ENCODE assay signal across 1 cellular context in the genomic region with DNA sequence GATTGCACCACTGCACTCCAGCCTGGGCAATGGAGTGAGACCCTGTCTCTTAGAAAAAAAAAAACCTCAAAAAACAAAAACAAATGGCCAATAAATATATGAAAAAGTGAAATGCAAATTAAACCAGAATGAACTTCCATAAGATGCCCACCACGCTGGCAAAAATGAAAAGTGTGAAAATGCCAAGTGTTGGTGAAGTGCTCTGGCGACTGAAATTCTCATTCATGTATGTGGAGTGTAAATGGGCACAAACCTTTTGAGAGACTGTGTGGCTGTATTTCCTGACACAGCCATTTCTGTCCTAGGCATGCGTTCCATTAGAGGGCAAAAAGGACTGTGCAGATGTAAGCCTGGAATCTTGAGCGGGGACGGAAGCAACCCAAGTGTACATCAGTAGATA.
TF ChIP-seq lines count a peak whose summit lies in the region.

No MANE protein-coding gene starts in this region.

TF ChIP-seq in H1, 55 proteins besides CTCF, POLR2A, EP300 and RAD21:
- TF ChIP-seq KDM1A (IDR thresholded peaks at IDR 0.05; ENCODE audit: borderline replicate concordance, low read length): no peak
- TF ChIP-seq, protein P1, sequence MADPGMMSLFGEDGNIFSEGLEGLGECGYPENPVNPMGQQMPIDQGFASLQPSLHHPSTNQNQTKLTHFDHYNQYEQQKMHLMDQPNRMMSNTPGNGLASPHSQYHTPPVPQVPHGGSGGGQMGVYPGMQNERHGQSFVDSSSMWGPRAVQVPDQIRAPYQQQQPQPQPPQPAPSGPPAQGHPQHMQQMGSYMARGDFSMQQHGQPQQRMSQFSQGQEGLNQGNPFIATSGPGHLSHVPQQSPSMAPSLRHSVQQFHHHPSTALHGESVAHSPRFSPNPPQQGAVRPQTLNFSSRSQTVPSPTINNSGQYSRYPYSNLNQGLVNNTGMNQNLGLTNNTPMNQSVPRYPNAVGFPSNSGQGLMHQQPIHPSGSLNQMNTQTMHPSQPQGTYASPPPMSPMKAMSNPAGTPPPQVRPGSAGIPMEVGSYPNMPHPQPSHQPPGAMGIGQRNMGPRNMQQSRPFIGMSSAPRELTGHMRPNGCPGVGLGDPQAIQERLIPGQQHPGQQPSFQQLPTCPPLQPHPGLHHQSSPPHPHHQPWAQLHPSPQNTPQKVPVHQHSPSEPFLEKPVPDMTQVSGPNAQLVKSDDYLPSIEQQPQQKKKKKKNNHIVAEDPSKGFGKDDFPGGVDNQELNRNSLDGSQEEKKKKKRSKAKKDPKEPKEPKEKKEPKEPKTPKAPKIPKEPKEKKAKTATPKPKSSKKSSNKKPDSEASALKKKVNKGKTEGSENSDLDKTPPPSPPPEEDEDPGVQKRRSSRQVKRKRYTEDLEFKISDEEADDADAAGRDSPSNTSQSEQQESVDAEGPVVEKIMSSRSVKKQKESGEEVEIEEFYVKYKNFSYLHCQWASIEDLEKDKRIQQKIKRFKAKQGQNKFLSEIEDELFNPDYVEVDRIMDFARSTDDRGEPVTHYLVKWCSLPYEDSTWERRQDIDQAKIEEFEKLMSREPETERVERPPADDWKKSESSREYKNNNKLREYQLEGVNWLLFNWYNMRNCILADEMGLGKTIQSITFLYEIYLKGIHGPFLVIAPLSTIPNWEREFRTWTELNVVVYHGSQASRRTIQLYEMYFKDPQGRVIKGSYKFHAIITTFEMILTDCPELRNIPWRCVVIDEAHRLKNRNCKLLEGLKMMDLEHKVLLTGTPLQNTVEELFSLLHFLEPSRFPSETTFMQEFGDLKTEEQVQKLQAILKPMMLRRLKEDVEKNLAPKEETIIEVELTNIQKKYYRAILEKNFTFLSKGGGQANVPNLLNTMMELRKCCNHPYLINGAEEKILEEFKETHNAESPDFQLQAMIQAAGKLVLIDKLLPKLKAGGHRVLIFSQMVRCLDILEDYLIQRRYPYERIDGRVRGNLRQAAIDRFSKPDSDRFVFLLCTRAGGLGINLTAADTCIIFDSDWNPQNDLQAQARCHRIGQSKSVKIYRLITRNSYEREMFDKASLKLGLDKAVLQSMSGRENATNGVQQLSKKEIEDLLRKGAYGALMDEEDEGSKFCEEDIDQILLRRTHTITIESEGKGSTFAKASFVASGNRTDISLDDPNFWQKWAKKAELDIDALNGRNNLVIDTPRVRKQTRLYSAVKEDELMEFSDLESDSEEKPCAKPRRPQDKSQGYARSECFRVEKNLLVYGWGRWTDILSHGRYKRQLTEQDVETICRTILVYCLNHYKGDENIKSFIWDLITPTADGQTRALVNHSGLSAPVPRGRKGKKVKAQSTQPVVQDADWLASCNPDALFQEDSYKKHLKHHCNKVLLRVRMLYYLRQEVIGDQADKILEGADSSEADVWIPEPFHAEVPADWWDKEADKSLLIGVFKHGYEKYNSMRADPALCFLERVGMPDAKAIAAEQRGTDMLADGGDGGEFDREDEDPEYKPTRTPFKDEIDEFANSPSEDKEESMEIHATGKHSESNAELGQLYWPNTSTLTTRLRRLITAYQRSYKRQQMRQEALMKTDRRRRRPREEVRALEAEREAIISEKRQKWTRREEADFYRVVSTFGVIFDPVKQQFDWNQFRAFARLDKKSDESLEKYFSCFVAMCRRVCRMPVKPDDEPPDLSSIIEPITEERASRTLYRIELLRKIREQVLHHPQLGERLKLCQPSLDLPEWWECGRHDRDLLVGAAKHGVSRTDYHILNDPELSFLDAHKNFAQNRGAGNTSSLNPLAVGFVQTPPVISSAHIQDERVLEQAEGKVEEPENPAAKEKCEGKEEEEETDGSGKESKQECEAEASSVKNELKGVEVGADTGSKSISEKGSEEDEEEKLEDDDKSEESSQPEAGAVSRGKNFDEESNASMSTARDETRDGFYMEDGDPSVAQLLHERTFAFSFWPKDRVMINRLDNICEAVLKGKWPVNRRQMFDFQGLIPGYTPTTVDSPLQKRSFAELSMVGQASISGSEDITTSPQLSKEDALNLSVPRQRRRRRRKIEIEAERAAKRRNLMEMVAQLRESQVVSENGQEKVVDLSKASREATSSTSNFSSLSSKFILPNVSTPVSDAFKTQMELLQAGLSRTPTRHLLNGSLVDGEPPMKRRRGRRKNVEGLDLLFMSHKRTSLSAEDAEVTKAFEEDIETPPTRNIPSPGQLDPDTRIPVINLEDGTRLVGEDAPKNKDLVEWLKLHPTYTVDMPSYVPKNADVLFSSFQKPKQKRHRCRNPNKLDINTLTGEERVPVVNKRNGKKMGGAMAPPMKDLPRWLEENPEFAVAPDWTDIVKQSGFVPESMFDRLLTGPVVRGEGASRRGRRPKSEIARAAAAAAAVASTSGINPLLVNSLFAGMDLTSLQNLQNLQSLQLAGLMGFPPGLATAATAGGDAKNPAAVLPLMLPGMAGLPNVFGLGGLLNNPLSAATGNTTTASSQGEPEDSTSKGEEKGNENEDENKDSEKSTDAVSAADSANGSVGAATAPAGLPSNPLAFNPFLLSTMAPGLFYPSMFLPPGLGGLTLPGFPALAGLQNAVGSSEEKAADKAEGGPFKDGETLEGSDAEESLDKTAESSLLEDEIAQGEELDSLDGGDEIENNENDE (IDR thresholded peaks at IDR 0.05; ENCODE audit: insufficient replicate concordance, low read length): no peak
- TF ChIP-seq RBBP5 (IDR thresholded peaks at IDR 0.05; ENCODE audit: borderline replicate concordance, low read depth, low read length): no peak
- TF ChIP-seq PHF8 (conservative IDR thresholded peaks at IDR 0.05; ENCODE audit: low read depth, low read length): no peak
- TF ChIP-seq TBP (IDR thresholded peaks at IDR 0.05; ENCODE audit: low read depth, low read length): no peak
- TF ChIP-seq EZH2 (IDR thresholded peaks at IDR 0.05; ENCODE audit: low read depth, low read length, severe bottlenecking): no peak
- TF ChIP-seq FOSL1 (IDR thresholded peaks at IDR 0.05; ENCODE audit: insufficient read depth, low read depth, low read length): no peak
- TF ChIP-seq GABPA (IDR thresholded peaks at IDR 0.05; ENCODE audit: borderline replicate concordance, insufficient read depth, low read length): no peak
- TF ChIP-seq ASH2L (IDR thresholded peaks at IDR 0.05; ENCODE audit: low read length): no peak
- no peak for TF ChIP-seq CBX5 (IDR thresholded peaks at IDR 0.05; ENCODE audit: low read depth, low read length)
- TF ChIP-seq CBX8 (IDR thresholded peaks at IDR 0.05; ENCODE audit: borderline replicate concordance, low read depth, low read length): no peak
- no peak for TF ChIP-seq SRF (IDR thresholded peaks at IDR 0.05; ENCODE audit: low read depth, low read length)
- no peak for TF ChIP-seq YY1 (IDR thresholded peaks at IDR 0.05; ENCODE audit: low read depth, low read length)
- no peak for TF ChIP-seq TCF12 (IDR thresholded peaks at IDR 0.05; ENCODE audit: low read depth, low read length)
- no peak for TF ChIP-seq BACH1 (IDR thresholded peaks at IDR 0.05; ENCODE audit: low read length)
- TF ChIP-seq, protein P2, sequence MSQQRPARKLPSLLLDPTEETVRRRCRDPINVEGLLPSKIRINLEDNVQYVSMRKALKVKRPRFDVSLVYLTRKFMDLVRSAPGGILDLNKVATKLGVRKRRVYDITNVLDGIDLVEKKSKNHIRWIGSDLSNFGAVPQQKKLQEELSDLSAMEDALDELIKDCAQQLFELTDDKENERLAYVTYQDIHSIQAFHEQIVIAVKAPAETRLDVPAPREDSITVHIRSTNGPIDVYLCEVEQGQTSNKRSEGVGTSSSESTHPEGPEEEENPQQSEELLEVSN (IDR thresholded peaks at IDR 0.05): no peak
